8 cellular contexts compared by ENCODE assay signal in the genomic region with DNA sequence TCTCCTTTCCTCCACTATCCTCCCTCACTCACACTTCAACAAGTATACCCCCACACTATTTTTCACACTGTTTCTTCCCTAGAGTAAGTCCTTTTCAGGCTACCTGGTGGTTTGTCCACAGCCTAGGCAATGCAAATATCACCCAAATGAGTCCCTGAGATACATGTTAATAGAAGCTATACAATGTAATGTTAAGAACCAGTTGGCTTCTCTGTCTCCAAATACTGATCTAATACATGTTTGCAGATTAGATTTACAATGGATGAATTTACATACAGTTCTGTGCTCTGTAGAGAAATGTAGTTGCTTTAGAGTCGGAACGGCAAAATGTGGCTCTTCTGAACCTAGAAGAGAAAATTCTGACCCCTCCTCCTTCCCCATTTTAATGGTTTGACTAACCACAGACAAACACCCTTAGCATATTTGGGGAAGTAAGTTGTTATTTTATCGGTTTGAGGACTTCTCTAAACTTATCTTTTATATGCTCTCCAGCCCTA.
A peak's percentile ranks its signal among the peaks of the same experiment; 100 is the strongest.
DNase-seq lines count a peak whose midpoint lies in the region; ATAC-seq and TF ChIP-seq lines count a peak whose summit lies in the region.
"Had no signal": no experiment of that assay in that cellular context is flagged by ENCODE, and none has a peak within 500 bp of the region (broad histone marks: within the 10 kb centered on the region; RNA-seq: fewer than 3 reads in every experiment).

No MANE protein-coding gene starts in this region.

- H3K36me3 Mint-ChIP-seq in activated naive CD8-positive, alpha-beta T cell treated with anti-CD3 and anti-CD28 coated beads for 36 hours = peaks cover 19% of the 10 kb centered on the region
- no peaks in the 10 kb centered on the region for H3K36me3 Mint-ChIP-seq in mesothelial cell of epicardium

- H2AFZ ChIP-seq in smooth muscle cell (ENCODE audit: low read depth) (peak overlapping the region; percentile 7), PC-3 (ENCODE audit: low read length) (no peak overlapping the region)

- CTCF ChIA-PET in PC-3 (lab: Charles Lee) = no interaction called here

- H3K4me3 ChIP-seq in smooth muscle cell (no peak overlapping the region), PC-3 (ENCODE audit: low read length) (no peak overlapping the region)
- H3K4me3 ChIP-seq: SJSA1 had no signal

- H3F3A ChIP-seq in smooth muscle cell (ENCODE audit: low read depth) (no peaks in the 10 kb centered on the region), PC-3 (ENCODE audit: low read length, unreplicated experiment) (no peaks in the 10 kb centered on the region)

- no peak overlapping the region for H3K9ac ChIP-seq in smooth muscle cell (ENCODE audit: low read depth)
- H3K9ac ChIP-seq in PC-3 (ENCODE audit: low read length) = no peak overlapping the region

- peaks cover 7% of the 10 kb centered on the region for H3K9me3 Mint-ChIP-seq in activated naive CD8-positive, alpha-beta T cell treated with anti-CD3 and anti-CD28 coated beads for 36 hours
- H3K9me3 Mint-ChIP-seq in mesothelial cell of epicardium = no peaks in the 10 kb centered on the region

- H3K9me2 ChIP-seq in PC-3 (replicated peaks; ENCODE audit: low read length) = no peaks in the 10 kb centered on the region

- no peak for DNase-seq in activated naive CD8-positive, alpha-beta T cell treated with anti-CD3 and anti-CD28 coated beads for 36 hours
- DNase-seq in smooth muscle cell (lab: John Stamatoyannopoulos, UW; ENCODE audit: unreplicated experiment) (no peak), islet precursor cell (no peak), mesothelial cell of epicardium (ENCODE audit: low spot score in 2 of 2, unreplicated experiment in 2 of 2) (no peak), PC-3 (no peak)

- H3K4me1 ChIP-seq in smooth muscle cell (ENCODE audit: low read depth) = no peaks in the 10 kb centered on the region
- no peaks in the 10 kb centered on the region; the same call in 1 of the 2 replicates for H3K4me1 ChIP-seq in PC-3 (ENCODE audit: insufficient read depth, low read length)
- H3K4me1 ChIP-seq: SJSA1 had no signal

- intact Hi-C loops in PC-3 (cut with micrococcal nuclease) = no loop called here

- no peak overlapping the region for H3K27ac ChIP-seq in smooth muscle cell (ENCODE audit: low read depth)
- H3K27ac ChIP-seq in PC-3 (ENCODE audit: low read length) = no peak overlapping the region
- H3K27ac ChIP-seq: SJSA1 had no signal

- ATAC-seq in GM19452 (IDR thresholded peaks at IDR 0.05; ENCODE audit: unreplicated experiment) (peak; percentile 47), HG03378 (IDR thresholded peaks at IDR 0.05; ENCODE audit: unreplicated experiment) (peak; percentile 47), PC-3 (no peak)

- H3K4me2 ChIP-seq in smooth muscle cell (no peak overlapping the region), PC-3 (ENCODE audit: low read length) (no peak overlapping the region)

- H3K4me3 Mint-ChIP-seq in activated naive CD8-positive, alpha-beta T cell treated with anti-CD3 and anti-CD28 coated beads for 36 hours = peak overlapping the region; percentile 73
- no peak overlapping the region for H3K4me3 Mint-ChIP-seq in mesothelial cell of epicardium

- no peaks in the 10 kb centered on the region for H3K9me3 ChIP-seq in smooth muscle cell (replicated peaks; ENCODE audit: low read depth)
- no peaks in the 10 kb centered on the region for H3K9me3 ChIP-seq in PC-3 (ENCODE audit: low read length)
- H3K9me3 ChIP-seq: SJSA1 had no signal

- H3K27ac Mint-ChIP-seq in activated naive CD8-positive, alpha-beta T cell treated with anti-CD3 and anti-CD28 coated beads for 36 hours = peak overlapping the region; percentile 80
- no peak overlapping the region for H3K27ac Mint-ChIP-seq in mesothelial cell of epicardium

- no peaks in the 10 kb centered on the region for H3K79me2 ChIP-seq in smooth muscle cell (ENCODE audit: low read depth)
- no peaks in the 10 kb centered on the region for H3K79me2 ChIP-seq in PC-3 (ENCODE audit: low read length)

- H3K4me1 Mint-ChIP-seq in activated naive CD8-positive, alpha-beta T cell treated with anti-CD3 and anti-CD28 coated beads for 36 hours = peaks cover 61% of the 10 kb centered on the region
- H3K4me1 Mint-ChIP-seq in mesothelial cell of epicardium = peaks cover 17% of the 10 kb centered on the region

- no peaks in the 10 kb centered on the region for H3K27me3 Mint-ChIP-seq in activated naive CD8-positive, alpha-beta T cell treated with anti-CD3 and anti-CD28 coated beads for 36 hours
- no peaks in the 10 kb centered on the region for H3K27me3 Mint-ChIP-seq in mesothelial cell of epicardium (ENCODE audit: low read depth)

- no TSS peak for BruUV-seq in PC-3 (replicated peaks; lab: Mats Ljungman, UMichigan)

- 78% methylated on average over 3 of the region's 3 CpGs for WGBS in smooth muscle cell (ENCODE audit: low lambda C conversion rate)

- POLR2A ChIA-PET in PC-3 (lab: Charles Lee; ENCODE audit: unreplicated experiment) = no interaction called here

- TF ChIP-seq CTCF in smooth muscle cell (IDR thresholded peaks at IDR 0.05; ENCODE audit: borderline replicate concordance, insufficient read depth, poor library complexity, severe bottlenecking) = no peak
- TF ChIP-seq CTCF in mesothelial cell of epicardium (IDR thresholded peaks at IDR 0.05; ENCODE audit: unreplicated experiment) = no peak
- no peak for TF ChIP-seq CTCF in PC-3 (conservative IDR thresholded peaks at IDR 0.05; ENCODE audit: low read depth, low read length)

- no peaks in the 10 kb centered on the region for H4K20me1 ChIP-seq in smooth muscle cell (ENCODE audit: low read depth)
- no peaks in the 10 kb centered on the region for H4K20me1 ChIP-seq in PC-3 (ENCODE audit: low read length)

- H3K36me3 ChIP-seq in smooth muscle cell (ENCODE audit: low read depth) (no peaks in the 10 kb centered on the region), PC-3 (ENCODE audit: low read depth, low read length) (no peaks in the 10 kb centered on the region)
- H3K36me3 ChIP-seq: SJSA1 had no signal

- H3K27me3 ChIP-seq in smooth muscle cell (ENCODE audit: low read depth) (no peaks in the 10 kb centered on the region), PC-3 (ENCODE audit: low read length) (no peaks in the 10 kb centered on the region)
- H3K27me3 ChIP-seq: SJSA1 had no signal
